1 cellular context compared by ENCODE assay signal in genomic region chr20:5688431-5688972, GRCh38.
TF ChIP-seq lines count a peak whose summit lies in the region.

No MANE protein-coding gene starts in this region.

TF ChIP-seq in HepG2, 621 proteins besides CTCF, POLR2A, EP300 and RAD21 (continued from another document and continues in another):
- TF ChIP-seq USF2 (IDR thresholded peaks at IDR 0.05; ENCODE audit: low read depth, low read length) (no peak), USF2 (CRISPR knock-in tag; IDR thresholded peaks at IDR 0.05; ENCODE audit: borderline replicate concordance) (no peak), THAP7 (CRISPR knock-in tag; IDR thresholded peaks at IDR 0.05) (no peak), MTA1 (CRISPR knock-in tag; IDR thresholded peaks at IDR 0.05; ENCODE audit: borderline replicate concordance) (no peak), ZBTB44 (CRISPR knock-in tag; IDR thresholded peaks at IDR 0.05) (no peak), NPAS2 (CRISPR knock-in tag; IDR thresholded peaks at IDR 0.05; ENCODE audit: borderline replicate concordance) (no peak), BHLHE40 (IDR thresholded peaks at IDR 0.05; ENCODE audit: low read length) (no peak), GTF3A (CRISPR knock-in tag; conservative IDR thresholded peaks at IDR 0.05) (no peak), TAF15 (IDR thresholded peaks at IDR 0.05; ENCODE audit: low read depth, low read length, poor library complexity, severe bottlenecking) (no peak), HNF1B (CRISPR knock-in tag; IDR thresholded peaks at IDR 0.05) (0 out of 2 replicates have a peak, but pooled peaks have one; percentile 10), SP1 (IDR thresholded peaks at IDR 0.05) (no peak), SP1 (CRISPR knock-in tag; IDR thresholded peaks at IDR 0.05) (no peak), PAXIP1 (CRISPR knock-in tag; conservative IDR thresholded peaks at IDR 0.05) (no peak), ZNF512B (CRISPR knock-in tag; IDR thresholded peaks at IDR 0.05; ENCODE audit: borderline replicate concordance) (no peak), ZNF672 (CRISPR knock-in tag; IDR thresholded peaks at IDR 0.05) (no peak), ISX (CRISPR knock-in tag; conservative IDR thresholded peaks at IDR 0.05) (no peak), ZBTB10 (CRISPR knock-in tag; IDR thresholded peaks at IDR 0.05; ENCODE audit: borderline replicate concordance) (no peak), ISL2 (CRISPR knock-in tag; IDR thresholded peaks at IDR 0.05) (no peak), PRPF4 (IDR thresholded peaks at IDR 0.05; ENCODE audit: low read depth, low read length, poor library complexity, severe bottlenecking) (no peak), FOXP1 (IDR thresholded peaks at IDR 0.05) (no peak), FOXP1 (CRISPR knock-in tag; IDR thresholded peaks at IDR 0.05) (no peak), ZFP90 (CRISPR knock-in tag; IDR thresholded peaks at IDR 0.05; ENCODE audit: borderline replicate concordance) (no peak), JARID2 (CRISPR knock-in tag; IDR thresholded peaks at IDR 0.05; ENCODE audit: insufficient replicate concordance) (no peak), ZNF605 (CRISPR knock-in tag; IDR thresholded peaks at IDR 0.05) (0 out of 2 replicates have a peak, but pooled peaks have one; percentile 41), RFXANK (CRISPR knock-in tag; IDR thresholded peaks at IDR 0.05) (no peak), ZNF720 (CRISPR knock-in tag; IDR thresholded peaks at IDR 0.05) (no peak), MAFF (IDR thresholded peaks at IDR 0.05; ENCODE audit: low read depth, low read length) (no peak), CBX2 (IDR thresholded peaks at IDR 0.05; ENCODE audit: low read depth, low read length) (no peak), CBX2 (CRISPR knock-in tag; IDR thresholded peaks at IDR 0.05; ENCODE audit: low read depth) (no peak), PHF8 (CRISPR knock-in tag; IDR thresholded peaks at IDR 0.05) (no peak), SAP130 (CRISPR knock-in tag; IDR thresholded peaks at IDR 0.05; ENCODE audit: low read depth) (peak; percentile 56; the same call in 1 of the 2 replicates), SMARCE1 (IDR thresholded peaks at IDR 0.05; ENCODE audit: borderline replicate concordance) (no peak), CREB1 (IDR thresholded peaks at IDR 0.05) (no peak), CREB1 (CRISPR knock-in tag; IDR thresholded peaks at IDR 0.05) (no peak), ZFP41 (CRISPR knock-in tag; IDR thresholded peaks at IDR 0.05; ENCODE audit: borderline replicate concordance) (no peak), ZNF891 (CRISPR knock-in tag; IDR thresholded peaks at IDR 0.05) (0 out of 2 replicates have a peak, but pooled peaks have one; percentile 49), SP4 (CRISPR knock-in tag; IDR thresholded peaks at IDR 0.05) (no peak), MYC (CRISPR knock-in tag; IDR thresholded peaks at IDR 0.05; ENCODE audit: borderline replicate concordance) (0 out of 2 replicates have a peak, but pooled peaks have one; percentile 36), ZNF329 (CRISPR knock-in tag; IDR thresholded peaks at IDR 0.05; ENCODE audit: low read depth) (no peak), ZNF280D (CRISPR knock-in tag; IDR thresholded peaks at IDR 0.05) (peak; percentile 30; the same call in 1 of the 2 replicates), ZNF740 (CRISPR knock-in tag; IDR thresholded peaks at IDR 0.05) (no peak; the same call in 1 of the 2 replicates), FOXA3 (CRISPR knock-in tag; IDR thresholded peaks at IDR 0.05) (0 out of 2 replicates have a peak, but pooled peaks have one; percentile 10), TGIF2 (CRISPR knock-in tag; IDR thresholded peaks at IDR 0.05) (no peak), SRSF4 (IDR thresholded peaks at IDR 0.05; ENCODE audit: low read depth, low read length, poor library complexity, severe bottlenecking) (no peak)
